In the genomic region with DNA sequence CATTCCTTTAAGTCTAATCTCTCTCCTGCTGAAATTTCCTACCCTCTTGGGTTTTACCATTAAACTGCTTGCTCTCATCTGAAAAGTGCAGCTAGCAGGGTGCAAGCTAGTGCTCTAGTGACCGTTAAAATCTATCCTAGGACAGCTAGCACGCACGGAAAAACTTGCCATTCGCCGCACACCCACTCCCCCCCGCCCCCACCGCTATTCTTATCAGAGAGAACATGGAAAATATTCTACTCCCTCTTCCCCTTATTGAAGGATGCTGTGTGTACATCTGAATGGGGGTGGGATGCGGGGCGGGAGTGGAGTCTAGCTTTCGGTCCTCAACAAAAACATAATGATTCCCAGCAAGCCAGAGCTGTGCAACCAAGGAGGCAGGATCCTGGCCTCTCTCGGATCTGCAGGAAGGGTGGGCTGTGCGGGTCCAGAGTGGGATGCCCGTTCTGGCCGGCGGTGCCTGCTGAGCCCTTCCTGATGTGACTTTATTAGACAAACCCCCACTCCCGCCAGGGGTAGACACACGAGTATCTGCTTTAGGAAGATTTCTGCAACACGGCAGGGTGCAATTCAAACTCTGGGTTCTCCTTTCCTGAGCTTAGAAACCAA, we compare ENCODE assay signal across 9 cellular contexts.
DNase-seq lines count a peak whose midpoint lies in the region; ATAC-seq and TF ChIP-seq lines count a peak whose summit lies in the region.
"Had no signal": no experiment of that assay in that cellular context is flagged by ENCODE, and none has a peak within 500 bp of the region (broad histone marks: within the 10 kb centered on the region; RNA-seq: fewer than 3 reads in every experiment).

No MANE protein-coding gene starts in this region.

- no peak for DNase-seq in AG04449 (ENCODE audit: low read depth, low spot score)
- no peak for DNase-seq in activated naive CD8-positive, alpha-beta T cell treated with anti-CD3 and anti-CD28 coated beads, Interleukin-2, amount 50 U/mL, for 24 hours
- DNase-seq in NCI-H774 (lab: John Stamatoyannopoulos, UW) = no peak
- DNase-seq in RPMI8226 = no peak
- no peak for DNase-seq in AG20443 (ENCODE audit: low spot score)

- H3K36me3 ChIP-seq in mucosa of rectum (ENCODE audit: control insufficient read depth in 2 of 2, insufficient read depth in 2 of 2, low read length in 2 of 2) = no peaks in the 10 kb centered on the region
- H3K36me3 ChIP-seq: neutrophil had no signal

- CTCF ChIA-PET in AG04449 (lab: Yijun Ruan, JAX) = interaction anchor here (0.8 to 3.8 kb wide), 13 partner anchors 9 to 1240 kb away, joined by 3 to 18 read pairs (median 4); no protein-coding TSS in a partner anchor

- no peak overlapping the region for H3K27ac ChIP-seq in mucosa of rectum (ENCODE audit: low read depth in 2 of 2, low read length in 2 of 2)
- H3K27ac ChIP-seq: neutrophil had no signal

- peaks cover 13 to 27% of the 10 kb centered on the region in 2 donors for H3K27me3 ChIP-seq in mucosa of rectum (ENCODE audit: control insufficient read depth in 2 of 2, insufficient read depth in 2 of 2, low read length in 2 of 2)

- H3K4me1 Mint-ChIP-seq in activated naive CD8-positive, alpha-beta T cell treated with anti-CD3 and anti-CD28 coated beads, Interleukin-2, amount 50 U/mL, for 24 hours = peaks cover 17% of the 10 kb centered on the region

- H3K9me3 Mint-ChIP-seq in activated naive CD8-positive, alpha-beta T cell treated with anti-CD3 and anti-CD28 coated beads, Interleukin-2, amount 50 U/mL, for 24 hours = no peaks in the 10 kb centered on the region

- no peaks in the 10 kb centered on the region for H3K9me3 ChIP-seq in mucosa of rectum (ENCODE audit: control insufficient read depth in 2 of 2, low read length in 2 of 2)
- H3K9me3 ChIP-seq: neutrophil had no signal

- no peak overlapping the region for H3K27ac Mint-ChIP-seq in activated naive CD8-positive, alpha-beta T cell treated with anti-CD3 and anti-CD28 coated beads, Interleukin-2, amount 50 U/mL, for 24 hours

- H3K4me3 ChIP-seq in AG04449 (ENCODE audit: low read depth, low read length) (peak overlapping the region; percentile 12; the same call in 1 of the 2 replicates), mucosa of rectum (ENCODE audit: low read length in 2 of 2) (peak overlapping the region; percentile 66 to 74)

- peaks cover 7 to 17% of the 10 kb centered on the region in 2 donors for H3K4me1 ChIP-seq in mucosa of rectum (ENCODE audit: control insufficient read depth in 2 of 2, insufficient read depth in 2 of 2, low read length in 2 of 2)

- peaks cover 2% of the 10 kb centered on the region for H3K36me3 Mint-ChIP-seq in activated naive CD8-positive, alpha-beta T cell treated with anti-CD3 and anti-CD28 coated beads, Interleukin-2, amount 50 U/mL, for 24 hours (ENCODE audit: low read depth)

- ATAC-seq in GM21526 (IDR thresholded peaks at IDR 0.05; ENCODE audit: low FRiP score, unreplicated experiment) = peak; percentile 8
- ATAC-seq in activated naive CD8-positive, alpha-beta T cell treated with anti-CD3 and anti-CD28 coated beads, Interleukin-2, amount 50 U/mL, for 24 hours = peak; percentile 7
- no peak for ATAC-seq in HG03521 (IDR thresholded peaks at IDR 0.05; ENCODE audit: unreplicated experiment)

- POLR2A ChIA-PET in AG04449 (lab: Yijun Ruan, JAX) = no interaction called here

- peaks cover 57% of the 10 kb centered on the region for H3K27me3 Mint-ChIP-seq in activated naive CD8-positive, alpha-beta T cell treated with anti-CD3 and anti-CD28 coated beads, Interleukin-2, amount 50 U/mL, for 24 hours

- no peak for TF ChIP-seq CTCF in AG04449 (IDR thresholded peaks at IDR 0.05; ENCODE audit: insufficient read depth, low read length, missing control alignments)

- H3K9ac ChIP-seq in mucosa of rectum (ENCODE audit: low read depth in 1 of 2, low read length in 2 of 2) = no peak overlapping the region

- H3K4me3 Mint-ChIP-seq in activated naive CD8-positive, alpha-beta T cell treated with anti-CD3 and anti-CD28 coated beads, Interleukin-2, amount 50 U/mL, for 24 hours = peak overlapping the region; percentile 65
